Comparison of ENCODE assay signal across 8 cellular contexts in genomic region chr16:75565640-75566039, GRCh38. TPM values are rescaled to one million over a fixed set of nuclear protein-coding genes. Genes with fewer than 3 reads are reported as not detected.
DNase-seq lines count a peak whose midpoint lies in the region; ATAC-seq and TF ChIP-seq lines count a peak whose summit lies in the region.

No MANE protein-coding gene starts in this region.

- POLR2A ChIA-PET in OCI-LY7 (lab: Charles Lee), result interaction anchor here (0.7 to 5.1 kb wide), 8 partner anchors 9 to 82 kb away, joined by 3 to 35 read pairs (median 6); partner anchors contain the start of genes ADAT1, KARS1, TERF2IP and TMEM231

- 12 to 16% methylated on average over 15 of the region's 15 CpGs for WGBS in esophagus, 2 donors

- H3K27me3 ChIP-seq in esophagus (ENCODE audit: control insufficient read depth in 1 of 2, insufficient read depth in 2 of 2, low read length in 2 of 2) (no peaks in the 10 kb centered on the region), parathyroid adenoma (ENCODE audit: control insufficient read depth, insufficient read depth, low read length) (no peaks in the 10 kb centered on the region)

- peak; percentile 0 for ATAC-seq in GM21381 (IDR thresholded peaks at IDR 0.05; ENCODE audit: unreplicated experiment)

- H3K9me3 ChIP-seq in OCI-LY7 (ENCODE audit: low read length) (no peaks in the 10 kb centered on the region), esophagus (ENCODE audit: control insufficient read depth in 2 of 2, insufficient read depth in 1 of 2, low read depth in 1 of 2, low read length in 1 of 2) (no peaks in the 10 kb centered on the region), parathyroid adenoma (ENCODE audit: control insufficient read depth, low read length) (no peaks in the 10 kb centered on the region)

- peaks cover 30% of the 10 kb centered on the region for H3K36me3 ChIP-seq in OCI-LY7 (ENCODE audit: insufficient read depth, low read length)
- peaks cover 0 to 10% of the 10 kb centered on the region in 2 donors for H3K36me3 ChIP-seq in esophagus (ENCODE audit: control insufficient read depth in 2 of 2, insufficient read depth in 2 of 2, low read length in 1 of 2)
- H3K36me3 ChIP-seq in parathyroid adenoma (ENCODE audit: control insufficient read depth, insufficient read depth, low read length), result no peaks in the 10 kb centered on the region

- H3K4me1 ChIP-seq in OCI-LY7 (ENCODE audit: insufficient read depth, low read length, poor library complexity, severe bottlenecking) (peaks cover 51% of the 10 kb centered on the region), esophagus (ENCODE audit: control insufficient read depth in 2 of 2, insufficient read depth in 2 of 2, low read length in 1 of 2) (peaks cover 0 to 8% of the 10 kb centered on the region in 2 donors), parathyroid adenoma (no peaks in the 10 kb centered on the region)

- TF ChIP-seq CTCF in 22Rv1 (IDR thresholded peaks at IDR 0.05), result no peak
- no peak for TF ChIP-seq CTCF in OCI-LY7 (conservative IDR thresholded peaks at IDR 0.05; ENCODE audit: low read length)
- TF ChIP-seq CTCF in parathyroid adenoma (IDR thresholded peaks at IDR 0.05), result no peak

- H3K79me2 ChIP-seq in OCI-LY7 (ENCODE audit: insufficient read depth, low read depth, low read length) (peaks cover 16% of the 10 kb centered on the region), parathyroid adenoma (peaks cover 37% of the 10 kb centered on the region)

- peaks cover 11% of the 10 kb centered on the region; the same call in 1 of the 2 replicates for H4K20me1 ChIP-seq in OCI-LY7 (ENCODE audit: insufficient read depth, low read length)

- H3K9me2 ChIP-seq in OCI-LY7 (ENCODE audit: insufficient read depth, low read length), result no peaks in the 10 kb centered on the region

- H3K27ac ChIP-seq in 22Rv1, result peak overlapping the region; percentile 41
- peak overlapping the region; percentile 49 for H3K27ac ChIP-seq in OCI-LY7 (ENCODE audit: low read depth, low read length, poor library complexity, severe bottlenecking)
- peak overlapping the region; percentile 49 to 71 for H3K27ac ChIP-seq in esophagus (ENCODE audit: low read depth in 2 of 2, low read length in 1 of 2)
- peak overlapping the region; percentile 59 for H3K27ac ChIP-seq in parathyroid adenoma

- CTCF ChIA-PET in OCI-LY7 (lab: Charles Lee; ENCODE audit: unreplicated experiment), result interaction anchor here (0.9 to 1.9 kb wide), 2 partner anchors 9 to 49 kb away, joined by 4 to 8 read pairs; partner anchors contain the start of gene TMEM231

- BruUV-seq in OCI-LY7 (replicated peaks; lab: Mats Ljungman, UMichigan), result no TSS peak

- peak overlapping the region; percentile 99 for H3K4me2 ChIP-seq in OCI-LY7 (ENCODE audit: low read length)
- H3K4me2 ChIP-seq in parathyroid adenoma (ENCODE audit: low read length), result peak overlapping the region; percentile 70

- peak overlapping the region; percentile 96 for H3K4me3 ChIP-seq in OCI-LY7 (ENCODE audit: low read depth, low read length, poor library complexity, severe bottlenecking)
- H3K4me3 ChIP-seq in esophagus (ENCODE audit: low read depth in 1 of 2, low read length in 2 of 2), result peak overlapping the region; percentile 74 to 98
- H3K4me3 ChIP-seq in parathyroid adenoma (ENCODE audit: low read depth, low read length), result peak overlapping the region; percentile 94

- DNase-seq in OCI-LY7 (ENCODE audit: low spot score) (no peak), COR-L47 (lab: John Stamatoyannopoulos, UW) (no peak), NCI-H1694 (lab: John Stamatoyannopoulos, UW) (no peak), NCI-H2227 (lab: John Stamatoyannopoulos, UW; ENCODE audit: unreplicated experiment) (no peak)

- H2AFZ ChIP-seq in OCI-LY7 (ENCODE audit: low read length) (peak overlapping the region; percentile 85), parathyroid adenoma (peak overlapping the region; percentile 85)

- intact Hi-C loops in OCI-LY7 (cut with micrococcal nuclease; ENCODE audit: unreplicated experiment), result loop anchor here (1.0 to 2.0 kb wide), 3 partner anchors 9 to 133 kb away; partner anchors contain the start of genes CFDP1, TMEM170A and TMEM231

- peak overlapping the region; percentile 56 for H3K9ac ChIP-seq in parathyroid adenoma

RNA-seq across cellular contexts. Expression of gene GABARAPL2, which starts 0.5 kb away (rescaled TPM):
- 37.0 and 57.7 TPM in 2 replicates for total RNA-seq in OCI-LY7 (2014; rRNA removed; shearing (Covaris generic))
- 91.6 and 93.5 TPM in 2 replicates for total RNA-seq in OCI-LY7 (2022)
- 10 to 100 TPM; 83.1 to 96.6 TPM for polyA plus RNA-seq in esophagus

RNA-seq across cellular contexts. Expression of gene TMEM231, which starts 9.6 kb away (rescaled TPM):
- total RNA-seq in OCI-LY7 (2014; rRNA removed; shearing (Covaris generic)), result 5.6 and 6.9 TPM in 2 replicates
- total RNA-seq in OCI-LY7 (2022), result 6.6 and 10.0 TPM in 2 replicates
- polyA plus RNA-seq in esophagus, result 1 to 10 TPM; 1.9 to 2.0 TPM

RNA-seq across cellular contexts. Expression of gene CHST5, which starts 29.7 kb away (rescaled TPM):
- total RNA-seq in OCI-LY7 (2014; rRNA removed; shearing (Covaris generic)), result 0.19 and 0.54 TPM in 2 replicates
- 0.10 and 0.89 TPM in 2 replicates for total RNA-seq in OCI-LY7 (2022)
- under 1 TPM; 0.10 to 0.13 TPM for polyA plus RNA-seq in esophagus

RNA-seq across cellular contexts. Expression of gene ADAT1, which starts 57.4 kb away (rescaled TPM):
- total RNA-seq in OCI-LY7 (2014; rRNA removed; shearing (Covaris generic)), result 46.8 and 53.4 TPM in 2 replicates
- total RNA-seq in OCI-LY7 (2022), result 85.7 and 91.7 TPM in 2 replicates
- polyA plus RNA-seq in esophagus, result 1 to 10 TPM; 8.4 to 10.0 TPM
